In the genomic region with DNA sequence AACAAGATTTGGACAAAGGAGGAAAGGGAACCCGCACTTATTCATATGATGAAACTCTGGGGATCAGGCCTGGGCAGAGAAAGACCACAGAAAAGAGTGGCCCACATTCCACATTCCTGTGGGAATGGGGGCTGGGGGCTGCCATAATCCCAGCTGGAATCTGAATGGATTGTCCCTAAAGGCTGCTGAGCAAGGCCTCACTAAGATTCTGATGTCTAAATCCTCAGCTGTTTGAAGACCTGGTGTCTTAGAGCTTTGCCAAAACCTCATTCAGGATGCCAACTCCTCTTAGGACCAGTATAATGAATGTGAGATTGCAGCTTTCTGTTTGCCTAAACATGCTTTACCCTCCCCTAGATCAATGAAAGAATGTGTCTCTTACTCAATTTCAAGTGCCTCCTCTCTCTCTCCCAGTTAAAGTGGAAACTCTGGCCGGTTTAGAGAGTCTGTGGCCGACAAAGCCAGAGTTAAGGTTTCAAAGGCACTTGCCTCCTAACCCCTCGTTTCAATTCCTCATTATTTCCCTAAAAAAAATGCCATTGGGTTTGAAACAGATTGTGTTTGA, we compare ENCODE assay signal across 1 cellular context.
TF ChIP-seq lines count a peak whose summit lies in the region.

No MANE protein-coding gene starts in this region.

TF ChIP-seq in GM23338, 12 proteins besides CTCF, POLR2A, EP300 and RAD21:
- TF ChIP-seq ZNF462 (CRISPR knock-in tag; IDR thresholded peaks at IDR 0.05) (no peak), STAT1 (IDR thresholded peaks at IDR 0.05; ENCODE audit: unreplicated experiment) (no peak), ZNF114 (CRISPR knock-in tag; IDR thresholded peaks at IDR 0.05) (no peak), ZNF331 (CRISPR knock-in tag; IDR thresholded peaks at IDR 0.05; ENCODE audit: low read depth) (no peak), ETS1 (IDR thresholded peaks at IDR 0.05) (no peak), POLR2AphosphoS5 (IDR thresholded peaks at IDR 0.05; ENCODE audit: low read depth) (no peak), EZH2 (IDR thresholded peaks at IDR 0.05; ENCODE audit: low read depth, unreplicated experiment) (no peak), NANOG (IDR thresholded peaks at IDR 0.05; ENCODE audit: borderline replicate concordance) (no peak), REST (IDR thresholded peaks at IDR 0.05; ENCODE audit: unreplicated experiment) (no peak), CREB1 (CRISPR knock-in tag; IDR thresholded peaks at IDR 0.05; ENCODE audit: low read depth) (no peak), JUNB (IDR thresholded peaks at IDR 0.05; ENCODE audit: unreplicated experiment) (no peak), EZH2phosphoT487 (IDR thresholded peaks at IDR 0.05; ENCODE audit: unreplicated experiment) (no peak)
